ENCODE assay signal across 8 cellular contexts in the genomic region with DNA sequence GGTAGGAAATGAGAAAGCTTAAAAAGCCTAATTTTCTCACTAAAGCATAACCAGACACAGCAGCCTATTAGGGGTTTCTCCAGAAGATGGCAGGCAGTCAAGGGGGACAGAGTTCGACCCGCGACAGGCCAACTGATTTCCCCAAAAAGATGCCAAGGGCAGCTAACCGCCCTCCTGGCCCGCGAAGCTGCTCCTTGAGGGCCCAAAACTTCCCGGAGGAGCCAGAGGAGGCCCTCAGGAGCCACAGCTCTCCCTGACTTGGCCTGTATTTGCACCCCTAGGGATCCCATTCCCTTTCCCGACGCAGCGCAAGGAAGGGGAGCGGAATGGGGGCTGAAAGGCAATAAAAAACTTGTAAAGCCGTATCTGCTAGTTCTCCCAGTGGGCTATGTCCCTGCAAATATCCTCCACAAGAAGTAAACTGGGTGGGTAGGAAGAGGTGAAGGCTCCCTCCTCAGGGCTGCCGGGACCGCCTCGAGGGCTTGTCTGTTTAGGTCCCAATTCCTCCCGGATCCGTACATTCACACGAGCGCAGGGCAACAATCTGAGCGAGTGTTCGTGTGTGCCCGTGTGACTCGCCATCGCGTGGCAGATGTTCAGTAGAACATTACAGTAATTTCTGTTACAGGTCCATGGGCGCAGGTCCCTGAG.
A peak's percentile ranks its signal among the peaks of the same experiment; 100 is the strongest.
DNase-seq lines count a peak whose midpoint lies in the region; ATAC-seq and TF ChIP-seq lines count a peak whose summit lies in the region.

No MANE protein-coding gene starts in this region.

- H3K27me3 ChIP-seq in NT2/D1 (ENCODE audit: insufficient read depth, insufficient read length), result no peaks in the 10 kb centered on the region
- no peaks in the 10 kb centered on the region for H3K27me3 ChIP-seq in effector memory CD4-positive, alpha-beta T cell (replicated peaks; ENCODE audit: control insufficient read depth, insufficient read depth, low read length, poor library complexity, severe bottlenecking)
- no peaks in the 10 kb centered on the region for H3K27me3 ChIP-seq in muscle layer of duodenum (ENCODE audit: low read depth, low read length)

- H3K9ac ChIP-seq in NT2/D1 (ENCODE audit: insufficient read length, low read depth), result peak overlapping the region; percentile 97

- H3K27ac ChIP-seq in C4-2B (peak overlapping the region; percentile 85), muscle layer of duodenum (ENCODE audit: low read length) (peak overlapping the region; percentile 99)
- peak overlapping the region; percentile 95 for H3K27ac ChIP-seq in effector memory CD4-positive, alpha-beta T cell (ENCODE audit: insufficient read depth, low read length, poor library complexity, severe bottlenecking)

- H3K4me1 ChIP-seq in NT2/D1 (ENCODE audit: insufficient read depth, insufficient read length), result no peaks in the 10 kb centered on the region
- peaks cover 30% of the 10 kb centered on the region for H3K4me1 ChIP-seq in effector memory CD4-positive, alpha-beta T cell (ENCODE audit: control insufficient read depth, insufficient read depth, low read length, poor library complexity, severe bottlenecking)
- peaks cover 6 to 34% of the 10 kb centered on the region in 2 donors for H3K4me1 ChIP-seq in muscle layer of duodenum (ENCODE audit: control insufficient read depth in 1 of 2, insufficient read depth in 2 of 2, low read length in 2 of 2)

- H3K4me3 ChIP-seq in NT2/D1 (ENCODE audit: insufficient read length, low read depth), result peak overlapping the region; percentile 88
- H3K4me3 ChIP-seq in effector memory CD4-positive, alpha-beta T cell (ENCODE audit: insufficient read depth, low read depth, low read length, poor library complexity, severe bottlenecking), result peak overlapping the region; percentile 79
- peak overlapping the region; percentile 94 to 98 for H3K4me3 ChIP-seq in muscle layer of duodenum (ENCODE audit: low read depth in 1 of 2, low read length in 2 of 2)

- no peak for TF ChIP-seq CTCF in C4-2B (conservative IDR thresholded peaks at IDR 0.05)

- DNase-seq in NT2/D1 (ENCODE audit: low read depth, low spot score) (no peak), NCI-H2107 (lab: John Stamatoyannopoulos, UW) (no peak), CD1c-positive myeloid dendritic cell (ENCODE audit: extremely low spot score) (no peak), kidney glomerular epithelial cell (lab: John Stamatoyannopoulos, UW) (no peak)
- DNase-seq in effector memory CD4-positive, alpha-beta T cell, result no peak

- H3K9me3 ChIP-seq in NT2/D1 (ENCODE audit: insufficient read depth, low read length) (no peaks in the 10 kb centered on the region), muscle layer of duodenum (ENCODE audit: control insufficient read depth in 1 of 2, low read length in 2 of 2) (no peaks in the 10 kb centered on the region)
- no peaks in the 10 kb centered on the region for H3K9me3 ChIP-seq in effector memory CD4-positive, alpha-beta T cell (ENCODE audit: control insufficient read depth, low read length)

- peak; percentile 2 for ATAC-seq in GM21381 (IDR thresholded peaks at IDR 0.05; ENCODE audit: unreplicated experiment)

- peaks cover 28% of the 10 kb centered on the region for H3K36me3 ChIP-seq in NT2/D1 (ENCODE audit: insufficient read depth, insufficient read length, low read length)
- H3K36me3 ChIP-seq in effector memory CD4-positive, alpha-beta T cell (ENCODE audit: control insufficient read depth, insufficient read depth, low read length), result no peaks in the 10 kb centered on the region
- peaks cover 4 to 25% of the 10 kb centered on the region in 2 donors for H3K36me3 ChIP-seq in muscle layer of duodenum (ENCODE audit: control insufficient read depth in 1 of 2, insufficient read depth in 2 of 2, low read length in 2 of 2)
